ENCODE assay signal across 21 cellular contexts in the genomic region with DNA sequence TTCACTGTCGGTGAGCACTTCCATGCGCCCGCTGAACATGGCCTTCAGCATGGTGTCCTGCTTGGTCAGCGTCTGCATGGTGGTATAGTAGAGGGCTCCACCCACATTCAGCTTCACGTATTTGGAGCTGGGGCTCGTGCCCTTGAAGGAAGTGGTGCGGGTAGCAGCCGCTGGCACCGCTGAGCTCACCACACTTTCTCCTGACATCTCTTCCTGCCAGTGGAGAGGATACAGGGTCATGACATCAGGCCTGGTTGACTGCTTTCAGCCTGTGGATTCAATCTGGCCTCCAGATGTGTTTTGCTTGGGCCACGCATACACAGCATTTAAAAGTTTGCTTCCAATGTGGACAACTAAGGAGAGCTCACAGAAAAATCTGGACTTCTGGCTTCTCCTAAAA. TPM values are rescaled to one million over a fixed set of nuclear protein-coding genes. Genes with fewer than 3 reads are reported as not detected.
A peak's percentile ranks its signal among the peaks of the same experiment; 100 is the strongest.
DNase-seq lines count a peak whose midpoint lies in the region; TF ChIP-seq lines count a peak whose summit lies in the region.
"Had no signal": no experiment of that assay in that cellular context is flagged by ENCODE, and none has a peak within 500 bp of the region (broad histone marks: within the 10 kb centered on the region; RNA-seq: fewer than 3 reads in every experiment).

No MANE protein-coding gene starts in this region.

- TF ChIP-seq CTCF in sigmoid colon (IDR thresholded peaks at IDR 0.05) = no peak

- WGBS in sigmoid colon, 2 donors = 88 to 96% methylated on average over 10 of the region's 10 CpGs
- WGBS in mesendoderm (ENCODE audit: extremely low coverage, insufficient coverage, low lambda C conversion rate) = no CpG with 5 or more reads among the region's 10 CpGs

- no peak overlapping the region for H3K4ac ChIP-seq in mesendoderm (ENCODE audit: low read depth, low read length)

- H2BK5ac ChIP-seq in mesendoderm (ENCODE audit: low read length) = no peak overlapping the region

- H3K9me3 ChIP-seq in sigmoid colon = no peaks in the 10 kb centered on the region
- H3K9me3 ChIP-seq: BE2C, pancreas, right lobe of liver had no signal

- H3K18ac ChIP-seq in mesendoderm (ENCODE audit: low read length) = no peak overlapping the region

- no peak overlapping the region for H3K23ac ChIP-seq in mesendoderm (ENCODE audit: low read length)

- H3K4me1 ChIP-seq in sigmoid colon (peaks cover 0 to 93% (median 89%) of the 10 kb centered on the region in 4 donors), mesendoderm (ENCODE audit: control insufficient read depth, low read depth, low read length) (peaks cover 2% of the 10 kb centered on the region)

- H3K27ac ChIP-seq in sigmoid colon (peak overlapping the region; percentile 32 to 98 (median 93)), mesendoderm (ENCODE audit: low read depth, low read length) (no peak overlapping the region), substantia nigra (ENCODE audit: low read depth, low read length, poor library complexity, severe bottlenecking) (no peak overlapping the region)
- H3K27ac ChIP-seq: HL-60, pancreas, right lobe of liver had no signal

- intact Hi-C loops in sigmoid colon (cut with DNase I) = no loop called here

- peaks cover 53% of the 10 kb centered on the region for H3K79me1 ChIP-seq in mesendoderm (ENCODE audit: low read length)

- H2BK15ac ChIP-seq in mesendoderm (replicated peaks; ENCODE audit: low read depth) = no peak overlapping the region

- H3K9ac ChIP-seq in mesendoderm (ENCODE audit: low read length) = no peak overlapping the region

- H3K56ac ChIP-seq in mesendoderm (ENCODE audit: low read length) = no peak overlapping the region

- no peak overlapping the region for H4K8ac ChIP-seq in mesendoderm (ENCODE audit: low read depth, low read length)

- H3K79me2 ChIP-seq in mesendoderm (ENCODE audit: control insufficient read depth, insufficient read depth, low read length) = peaks cover 86% of the 10 kb centered on the region

- H3K27me3 ChIP-seq in sigmoid colon (no peaks in the 10 kb centered on the region), mesendoderm (ENCODE audit: insufficient read depth, low read length, poor library complexity) (no peaks in the 10 kb centered on the region)
- H3K27me3 ChIP-seq: BE2C, pancreas, right lobe of liver had no signal

- TF ChIP-seq EP300 in sigmoid colon (IDR thresholded peaks at IDR 0.05) = no peak

- H3K36me3 ChIP-seq in sigmoid colon = peaks cover 3 to 35% (median 19%) of the 10 kb centered on the region in 4 donors
- H3K36me3 ChIP-seq in mesendoderm (ENCODE audit: control insufficient read depth, insufficient read depth, low read length) = peaks cover 6% of the 10 kb centered on the region
- H3K36me3 ChIP-seq: pancreas had no signal

- peak; percentile 4 for DNase-seq in CMK (ENCODE audit: low read depth)
- DNase-seq in HCEC 1CT = peak; percentile 43
- peak; percentile 88 for DNase-seq in fibroblast of gingiva (ENCODE audit: low read depth)
- no peak for DNase-seq in sigmoid colon
- DNase-seq in mesendoderm = no peak
- no peak for DNase-seq in mucosa of gallbladder (ENCODE audit: low spot score)
- no peak for DNase-seq in substantia nigra (lab: John Stamatoyannopoulos, UW)
- DNase-seq: activated CD4-positive, alpha-beta T cell treated with anti-CD3 and anti-CD28 coated beads for 1 hour; activated CD8-positive, alpha-beta memory T cell treated with anti-CD3 and anti-CD28 coated beads, Interleukin-2, amount 10 ng/mL, durations not matched to agents 7 days and 5 days; BE2C; Calu3; kidney glomerular epithelial cell; mammary epithelial cell; naive thymus-derived CD8-positive, alpha-beta T cell; NCI-H526 treated with DMSO at 0.1 percent for 48 hours; pancreas; right lobe of liver; Right ventricle myocardium superior; T-cell had no signal

- no peak overlapping the region for H3K4me2 ChIP-seq in mesendoderm (ENCODE audit: low read length)

- H2AK5ac ChIP-seq in mesendoderm (ENCODE audit: low read length) = no peak overlapping the region

- no peak for TF ChIP-seq POLR2A in sigmoid colon (IDR thresholded peaks at IDR 0.05)

- no peak overlapping the region for H4K5ac ChIP-seq in mesendoderm (ENCODE audit: low read length)

- no peak overlapping the region for H3K4me3 ChIP-seq in sigmoid colon
- H3K4me3 ChIP-seq in mesendoderm (ENCODE audit: low read length) = no peak overlapping the region
- H3K4me3 ChIP-seq: coronary artery, pancreas, right lobe of liver had no signal

- H2BK120ac ChIP-seq in mesendoderm (ENCODE audit: low read depth, low read length) = no peak overlapping the region

RNA-seq across cellular contexts. Expression of a gene that starts 7.6 kb away (rescaled TPM):
- total RNA-seq in sigmoid colon (100 to 1,000 TPM in 2 of 4 donors, 10 to 100 TPM in 2; 82.8 to 123 (median 101) TPM), mucosa of gallbladder (58.1 TPM)
- 10 to 100 TPM; 53.5 to 79.8 (median 54.2) TPM for polyA plus RNA-seq in sigmoid colon
- polyA plus RNA-seq in mesendoderm (2013, experiment 1 of 2) = 53.1 TPM
- polyA plus RNA-seq in mesendoderm (2013, experiment 2 of 2) = 49.7 TPM

RNA-seq across cellular contexts. Expression of a gene that starts 7.9 kb away (rescaled TPM):
- total RNA-seq in sigmoid colon = 10 to 100 TPM; 48.4 to 67.7 (median 56.2) TPM
- 10 to 100 TPM; 15.3 to 20.8 (median 16.2) TPM for polyA plus RNA-seq in sigmoid colon
- polyA plus RNA-seq in mesendoderm (2013, experiment 1 of 2) = 13.1 TPM
- 13.5 TPM for polyA plus RNA-seq in mesendoderm (2013, experiment 2 of 2)
- 48.5 TPM for total RNA-seq in mucosa of gallbladder

Comparison
In these comparisons a context has a peak if more than half of its experiments do, and no peak if none do; other contexts are left out.
1. DNase-seq: peak in CMK (single experiment), HCEC 1CT (single experiment) and fibroblast of gingiva (single experiment); none in sigmoid colon (single experiment), mesendoderm (single experiment), mucosa of gallbladder (single experiment) and substantia nigra (0 of 49).
2. H3K27ac ChIP-seq: peak in sigmoid colon (4 of 4); none in mesendoderm (single experiment) and substantia nigra (single experiment).